Comparison of ENCODE assay signal across 7 cellular contexts in the genomic region with DNA sequence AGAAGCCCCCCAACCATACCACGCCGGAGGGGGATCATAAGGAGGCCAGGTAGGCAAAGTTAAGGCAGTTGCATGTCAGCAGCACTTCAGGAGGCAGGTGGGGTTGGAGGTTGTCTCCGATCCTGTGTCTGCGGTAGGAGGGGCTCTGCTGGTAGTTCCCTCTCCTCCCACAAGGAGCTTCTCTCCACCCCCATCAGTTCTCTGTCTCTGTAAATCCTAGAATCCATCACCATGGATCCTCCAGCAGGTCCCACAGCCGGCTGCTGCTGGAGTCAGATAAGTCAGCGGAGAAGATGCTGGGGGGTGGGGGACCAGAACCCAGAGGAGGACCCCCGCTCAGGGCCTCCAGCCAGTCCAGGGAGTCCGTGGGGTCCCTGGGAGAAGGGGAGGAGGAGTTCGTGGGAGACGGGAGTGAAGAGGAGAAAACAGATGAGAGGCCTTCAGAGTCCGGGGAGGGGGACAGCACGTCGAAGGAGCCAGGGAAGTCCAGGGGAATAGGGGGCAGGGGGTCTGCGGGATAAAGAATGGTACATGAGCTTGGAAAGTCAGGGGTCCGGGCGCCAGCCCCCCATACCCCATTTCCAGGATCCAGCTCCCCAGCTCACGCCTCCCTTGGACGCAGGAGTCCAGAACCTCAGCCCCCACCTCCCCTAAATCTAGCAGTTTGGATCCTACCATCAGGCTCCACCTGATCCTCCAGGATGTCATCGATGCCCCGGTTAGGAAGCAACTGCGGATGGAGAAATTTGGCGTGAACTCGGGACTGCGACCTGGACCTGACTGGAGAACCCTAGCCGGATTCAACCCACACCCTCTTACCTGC. TPM values are rescaled to one million over a fixed set of nuclear protein-coding genes. Genes with fewer than 3 reads are reported as not detected.
DNase-seq lines count a peak whose midpoint lies in the region; ATAC-seq lines count a peak whose summit lies in the region.
"Had no signal": no experiment of that assay in that cellular context is flagged by ENCODE, and none has a peak within 500 bp of the region (broad histone marks: within the 10 kb centered on the region; RNA-seq: fewer than 3 reads in every experiment).

No MANE protein-coding gene starts in this region.

- H3K27ac ChIP-seq in GM23248 = no peak overlapping the region
- H3K27ac ChIP-seq: epithelial cell of prostate had no signal

- H3K4me1 Mint-ChIP-seq in T-cell = peaks cover 17 to 20% (median 18%) of the 10 kb centered on the region in 3 donors

- in situ Hi-C loops in GM23248 (cut with MboI) = no loop called here

- DNase-seq in GM23248 = peak; percentile 22
- DNase-seq in T-cell = no peak
- DNase-seq in islet precursor cell = peak; percentile 79
- DNase-seq in cerebellum (ENCODE audit: low spot score) = no peak
- no peak for DNase-seq in stimulated activated naive CD4-positive, alpha-beta T cell treated with Interleukin-2 at 50 U/mL for 16 hours (lab: John Stamatoyannopoulos, UW)
- no peak for DNase-seq in GF-D8 (lab: John Stamatoyannopoulos, UW)

- no peak for ATAC-seq in T-cell (replicated peaks in 1 of 4)

- H3K27me3 Mint-ChIP-seq in T-cell = no peaks in the 10 kb centered on the region

- H2AFZ ChIP-seq in GM23248 = peak overlapping the region; percentile 94

- 45 to 48% methylated on average over 21 to 25 of the region's 25 CpGs for WGBS in GM23248 (ENCODE audit: low coverage in 1 of 2, low lambda C conversion rate in 2 of 2, missing lambda C conversion rate in 2 of 2), 2 experiments

- CTCF ChIA-PET in T-cell (lab: Charles Lee) = interaction anchor here in 1 of 2 donors (0.5 to 0.8 kb wide), 2 partner anchors 75 to 643 kb away, joined by 3 to 7 read pairs; no protein-coding TSS in a partner anchor

- peaks cover 24% of the 10 kb centered on the region for H3K4me1 ChIP-seq in GM23248 (ENCODE audit: insufficient read depth)

- peak overlapping the region; percentile 84 to 86 (median 85) for H3K4me3 Mint-ChIP-seq in T-cell

- H3K9me3 ChIP-seq in GM23248 (ENCODE audit: low read depth) = no peaks in the 10 kb centered on the region

- peak overlapping the region; percentile 86 for H3K4me3 ChIP-seq in GM23248

- no peaks in the 10 kb centered on the region for H3K27me3 ChIP-seq in GM23248 (replicated peaks; ENCODE audit: insufficient read depth)

- POLR2A ChIA-PET in T-cell (lab: Charles Lee) = no interaction called here

- H3K27ac Mint-ChIP-seq in T-cell = peak overlapping the region in 1 of 2 donors; percentile 79

- peak overlapping the region; percentile 85 for H3K4me2 ChIP-seq in GM23248 (ENCODE audit: unreplicated experiment)

- H3K36me3 ChIP-seq in GM23248 (ENCODE audit: low read depth) = no peaks in the 10 kb centered on the region

- H3K9me2 ChIP-seq in GM23248 (ENCODE audit: insufficient read depth) = no peaks in the 10 kb centered on the region

- H3K79me2 ChIP-seq in GM23248 (ENCODE audit: insufficient read depth) = 0 out of 2 replicates have a peak, but pooled peaks cover 8% of the 10 kb centered on the region

- H4K20me1 ChIP-seq in GM23248 (ENCODE audit: insufficient read depth) = no peaks in the 10 kb centered on the region

- H3F3A ChIP-seq in GM23248 (ENCODE audit: insufficient read depth) = peaks cover 7% of the 10 kb centered on the region; the same call in 1 of the 2 replicates

- no peaks in the 10 kb centered on the region for H3K9me3 Mint-ChIP-seq in T-cell

- H3K36me3 Mint-ChIP-seq in T-cell = no peaks in the 10 kb centered on the region

- H3K9ac ChIP-seq in GM23248 = peak overlapping the region; percentile 78

RNA-seq across cellular contexts. Expression of gene MAMSTR, which starts 6.3 kb away (rescaled TPM):
- 0.22 TPM in 1 of 2 replicates, not detected in the other for total RNA-seq in GM23248 (2014; rRNA removed; shearing (Covaris generic))
- polyA plus RNA-seq in GM23248 (2016; fragmentation: Nextera tagmentation; extraction: Ambion mirVana) = 2.7 and 3.1 TPM in 2 replicates
- total RNA-seq in T-cell (1 to 10 TPM in 4 of 5 donors, under 1 TPM in 1; 0.56 to 2.4 (median 1.6) TPM), cerebellum (1.1 TPM)

RNA-seq across cellular contexts. Expression of gene FUT2, which starts 17.5 kb away (rescaled TPM):
- total RNA-seq in GM23248 (2014; rRNA removed; shearing (Covaris generic)) = not detected in 2 replicates
- 0.24 and 0.25 TPM in 2 replicates for polyA plus RNA-seq in GM23248 (2016; fragmentation: Nextera tagmentation; extraction: Ambion mirVana)
- under 1 TPM in 1 of 5 donors, not detected in 4; 0.16 TPM for total RNA-seq in T-cell
- total RNA-seq in cerebellum = 0.18 TPM

RNA-seq across cellular contexts. Expression of gene RASIP1, which starts 27.2 kb away (rescaled TPM):
- not detected in 2 replicates for total RNA-seq in GM23248 (2014; rRNA removed; shearing (Covaris generic))
- polyA plus RNA-seq in GM23248 (2016; fragmentation: Nextera tagmentation; extraction: Ambion mirVana) = 0.09 and 0.44 TPM in 2 replicates
- total RNA-seq in T-cell (under 1 TPM in 3 of 5 donors, not detected in 2; 0.23 to 0.65 (median 0.32) TPM), cerebellum (4.7 TPM)

RNA-seq across cellular contexts. Expression of gene IZUMO1, which starts 33.5 kb away (rescaled TPM):
- not detected in 2 replicates for total RNA-seq in GM23248 (2014; rRNA removed; shearing (Covaris generic))
- polyA plus RNA-seq in GM23248 (2016; fragmentation: Nextera tagmentation; extraction: Ambion mirVana) = not detected in 2 replicates
- total RNA-seq in T-cell (not detected), cerebellum (0.27 TPM)

RNA-seq across cellular contexts. Expression of gene FUT1, which starts 39.2 kb away (rescaled TPM):
- total RNA-seq in GM23248 (2014; rRNA removed; shearing (Covaris generic)) = not detected in 2 replicates
- not detected in 2 replicates for polyA plus RNA-seq in GM23248 (2016; fragmentation: Nextera tagmentation; extraction: Ambion mirVana)
- total RNA-seq in T-cell (under 1 TPM; 0.09 to 0.28 (median 0.15) TPM), cerebellum (7.4 TPM)

Comparison
In these comparisons a context has a peak if more than half of its experiments do, and no peak if none do; other contexts are left out.
1. DNase-seq: peak in GM23248 (single experiment) and islet precursor cell (single experiment); none in T-cell (0 of 34), cerebellum (single experiment), stimulated activated naive CD4-positive, alpha-beta T cell treated with Interleukin-2 at 50 U/mL for 16 hours (single experiment) and GF-D8 (single experiment).